1 cellular context compared by ENCODE assay signal in the genomic region with DNA sequence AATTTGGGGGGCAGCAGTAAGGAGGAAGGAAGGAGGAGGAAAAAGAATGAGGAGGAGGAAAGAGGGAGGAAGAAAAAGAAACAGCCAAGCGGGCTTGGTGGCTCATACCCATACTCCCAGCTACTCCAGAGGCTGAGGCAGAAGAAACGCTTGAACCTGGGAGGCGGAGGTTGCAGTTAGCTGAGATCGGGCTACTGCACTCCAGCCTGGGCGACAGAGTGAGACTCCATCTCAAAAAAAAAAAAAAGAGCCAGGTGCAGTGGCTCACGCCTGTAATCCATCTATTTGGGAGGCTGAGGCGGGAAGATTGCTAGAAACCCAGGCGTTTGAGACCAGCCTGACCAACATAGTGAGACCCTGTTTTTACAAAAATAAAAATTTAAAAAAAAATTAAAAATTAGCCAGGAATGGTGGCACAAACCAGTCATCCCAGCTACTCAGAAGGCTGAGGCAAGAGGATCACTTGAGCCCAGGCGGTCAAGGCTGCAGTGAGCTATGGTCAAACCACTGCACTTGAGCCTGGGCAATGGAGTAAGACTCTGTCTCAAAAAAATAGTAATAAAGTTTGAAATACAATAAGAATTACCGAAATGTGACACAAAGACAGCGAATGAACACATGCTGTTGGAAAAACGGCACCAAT.
TF ChIP-seq lines count a peak whose summit lies in the region.

No MANE protein-coding gene starts in this region.

TF ChIP-seq in GM12878, 131 proteins besides CTCF, POLR2A, EP300 and RAD21 (continued from another document):
- TF ChIP-seq, protein P1, sequence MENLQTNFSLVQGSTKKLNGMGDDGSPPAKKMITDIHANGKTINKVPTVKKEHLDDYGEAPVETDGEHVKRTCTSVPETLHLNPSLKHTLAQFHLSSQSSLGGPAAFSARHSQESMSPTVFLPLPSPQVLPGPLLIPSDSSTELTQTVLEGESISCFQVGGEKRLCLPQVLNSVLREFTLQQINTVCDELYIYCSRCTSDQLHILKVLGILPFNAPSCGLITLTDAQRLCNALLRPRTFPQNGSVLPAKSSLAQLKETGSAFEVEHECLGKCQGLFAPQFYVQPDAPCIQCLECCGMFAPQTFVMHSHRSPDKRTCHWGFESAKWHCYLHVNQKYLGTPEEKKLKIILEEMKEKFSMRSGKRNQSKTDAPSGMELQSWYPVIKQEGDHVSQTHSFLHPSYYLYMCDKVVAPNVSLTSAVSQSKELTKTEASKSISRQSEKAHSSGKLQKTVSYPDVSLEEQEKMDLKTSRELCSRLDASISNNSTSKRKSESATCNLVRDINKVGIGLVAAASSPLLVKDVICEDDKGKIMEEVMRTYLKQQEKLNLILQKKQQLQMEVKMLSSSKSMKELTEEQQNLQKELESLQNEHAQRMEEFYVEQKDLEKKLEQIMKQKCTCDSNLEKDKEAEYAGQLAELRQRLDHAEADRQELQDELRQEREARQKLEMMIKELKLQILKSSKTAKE (IDR thresholded peaks at IDR 0.05; ENCODE audit: low read depth, poor library complexity, severe bottlenecking) = no peak
- TF ChIP-seq CREM (IDR thresholded peaks at IDR 0.05; ENCODE audit: low read depth) (no peak), ZNF274 (IDR thresholded peaks at IDR 0.05; ENCODE audit: insufficient read depth, insufficient read length) (no peak), FOXK2 (IDR thresholded peaks at IDR 0.05) (no peak), SIN3A (IDR thresholded peaks at IDR 0.05; ENCODE audit: low read depth, low read length) (no peak)
- TF ChIP-seq, protein P2, sequence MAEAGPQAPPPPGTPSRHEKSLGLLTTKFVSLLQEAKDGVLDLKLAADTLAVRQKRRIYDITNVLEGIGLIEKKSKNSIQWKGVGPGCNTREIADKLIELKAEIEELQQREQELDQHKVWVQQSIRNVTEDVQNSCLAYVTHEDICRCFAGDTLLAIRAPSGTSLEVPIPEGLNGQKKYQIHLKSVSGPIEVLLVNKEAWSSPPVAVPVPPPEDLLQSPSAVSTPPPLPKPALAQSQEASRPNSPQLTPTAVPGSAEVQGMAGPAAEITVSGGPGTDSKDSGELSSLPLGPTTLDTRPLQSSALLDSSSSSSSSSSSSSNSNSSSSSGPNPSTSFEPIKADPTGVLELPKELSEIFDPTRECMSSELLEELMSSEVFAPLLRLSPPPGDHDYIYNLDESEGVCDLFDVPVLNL (IDR thresholded peaks at IDR 0.05; ENCODE audit: low read depth, low read length) = no peak
